Comparison of ENCODE assay signal across 11 cellular contexts in genomic region chr16:85366031-85366763, GRCh38.
A peak's percentile ranks its signal among the peaks of the same experiment; 100 is the strongest.
DNase-seq lines count a peak whose midpoint lies in the region; ATAC-seq and TF ChIP-seq lines count a peak whose summit lies in the region.
"Had no signal": no experiment of that assay in that cellular context is flagged by ENCODE, and none has a peak within 500 bp of the region (broad histone marks: within the 10 kb centered on the region; RNA-seq: fewer than 3 reads in every experiment).

No MANE protein-coding gene starts in this region.

- POLR2A ChIA-PET in GM10248 (lab: Yijun Ruan, JAX) = no interaction called here

- peaks cover 4% of the 10 kb centered on the region for H3K79me2 ChIP-seq in smooth muscle cell (ENCODE audit: low read depth)

- H3K27ac ChIP-seq in HUES64 (ENCODE audit: low read depth, low read length) = no peak overlapping the region
- H3K27ac ChIP-seq in smooth muscle cell (ENCODE audit: low read depth) = peak overlapping the region; percentile 76

- WGBS in HUES64 = 26% methylated on average over 21 of the region's 22 CpGs
- 38% methylated on average over 22 of the region's 22 CpGs for WGBS in smooth muscle cell (ENCODE audit: low lambda C conversion rate)

- peaks cover 14% of the 10 kb centered on the region; the same call in 1 of the 2 replicates for H3K4me1 ChIP-seq in HUES64 (ENCODE audit: insufficient read depth, low read length)
- H3K4me1 ChIP-seq in smooth muscle cell (ENCODE audit: low read depth) = peaks cover 12% of the 10 kb centered on the region

- no peaks in the 10 kb centered on the region for H4K20me1 ChIP-seq in smooth muscle cell (ENCODE audit: low read depth)

- no peaks in the 10 kb centered on the region for H3K9me3 ChIP-seq in HUES64 (ENCODE audit: insufficient read depth, low read depth, low read length)
- H3K9me3 ChIP-seq in smooth muscle cell (replicated peaks; ENCODE audit: low read depth) = no peaks in the 10 kb centered on the region

- peak; percentile 42 for DNase-seq in NCI-H69 (lab: John Stamatoyannopoulos, UW)
- peak; percentile 24 for DNase-seq in globus pallidus (ENCODE audit: low spot score)
- peak; percentile 23 for DNase-seq in smooth muscle cell (lab: John Stamatoyannopoulos, UW; ENCODE audit: unreplicated experiment)
- DNase-seq in GM10248 (ENCODE audit: extremely low spot score) = no peak
- DNase-seq: activated CD4-positive, alpha-beta memory T cell treated with anti-CD3 and anti-CD28 coated beads for 36 hours; activated gamma-delta T cell treated with Interleukin-2 at 50 U/mL for 16 hours; PC-3; T-helper 2 cell had no signal

- peak overlapping the region; percentile 43 for H3K4me2 ChIP-seq in smooth muscle cell

- ATAC-seq in HG03196 (IDR thresholded peaks at IDR 0.05; ENCODE audit: unreplicated experiment) (no peak), HG02588 (IDR thresholded peaks at IDR 0.05; ENCODE audit: unreplicated experiment) (no peak)
- ATAC-seq: PC-3 had no signal

- peaks cover 38% of the 10 kb centered on the region for H3F3A ChIP-seq in smooth muscle cell (ENCODE audit: low read depth)

- CTCF ChIA-PET in GM10248 (lab: Yijun Ruan, JAX) = interaction anchor here (0.8 to 2.8 kb wide), 8 partner anchors 11 to 251 kb away, joined by 3 to 8 read pairs (median 3); no protein-coding TSS in a partner anchor

- H3K9ac ChIP-seq in HUES64 (ENCODE audit: low read depth, low read length) (peak overlapping the region; percentile 14; the same call in 1 of the 2 replicates), smooth muscle cell (ENCODE audit: low read depth) (peak overlapping the region; percentile 51)

- H3K36me3 ChIP-seq in HUES64 (ENCODE audit: insufficient read depth, low read length) = no peaks in the 10 kb centered on the region
- H3K36me3 ChIP-seq in smooth muscle cell (ENCODE audit: low read depth) = no peaks in the 10 kb centered on the region

- H2AFZ ChIP-seq in smooth muscle cell (ENCODE audit: low read depth) = no peak overlapping the region

- H3K4me3 ChIP-seq in HUES64 (ENCODE audit: low read length) = no peak overlapping the region
- H3K4me3 ChIP-seq in smooth muscle cell = no peak overlapping the region

- H3K27me3 ChIP-seq in HUES64 (ENCODE audit: insufficient read depth, low read length) (no peaks in the 10 kb centered on the region; the same call in 1 of the 2 replicates), smooth muscle cell (ENCODE audit: low read depth) (no peaks in the 10 kb centered on the region)

- TF ChIP-seq CTCF in smooth muscle cell (IDR thresholded peaks at IDR 0.05; ENCODE audit: borderline replicate concordance, insufficient read depth, poor library complexity, severe bottlenecking) (no peak), GM10248 (IDR thresholded peaks at IDR 0.05; ENCODE audit: control extremely low read depth, extremely low read depth, low read depth, missing control alignments) (no peak)
